Comparison of ENCODE assay signal across 1 cellular context in the genomic region with DNA sequence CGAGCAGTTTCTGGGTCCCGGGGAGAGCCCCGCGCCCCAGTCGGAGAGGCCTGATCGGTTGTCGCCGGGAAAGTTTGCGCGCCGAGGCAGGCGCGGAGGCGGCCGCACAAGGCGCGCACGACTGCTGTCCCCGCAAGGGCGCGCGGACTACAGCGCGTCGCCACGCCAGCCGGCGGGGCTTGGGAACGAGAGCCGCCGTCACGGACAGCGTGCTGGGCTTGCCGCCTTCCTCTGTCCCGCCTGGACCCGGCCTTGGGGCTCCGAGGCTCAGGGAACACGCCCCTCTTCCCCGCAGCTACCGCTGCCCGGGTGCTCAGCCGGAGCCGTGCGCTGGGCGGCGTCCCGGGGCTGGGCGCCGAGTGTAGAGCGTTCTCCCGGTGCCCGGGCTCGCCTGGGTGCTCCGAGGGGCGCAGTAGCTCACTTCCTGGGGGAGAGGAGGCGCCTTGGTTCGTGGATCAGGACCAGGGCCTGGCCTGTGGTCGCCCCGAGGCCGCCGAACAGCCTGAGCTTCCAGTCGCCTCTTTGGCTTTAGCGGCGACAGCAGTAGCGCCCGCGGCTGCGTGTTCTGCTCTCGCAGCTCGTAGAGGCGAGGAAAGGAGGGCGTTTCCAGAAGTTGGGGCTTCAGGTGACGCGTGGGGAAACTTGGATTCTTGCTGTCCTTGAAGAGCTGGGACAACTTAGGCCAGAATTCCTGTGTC.
TF ChIP-seq lines count a peak whose summit lies in the region.

No MANE protein-coding gene starts in this region.

TF ChIP-seq in HepG2, 621 proteins besides CTCF, POLR2A, EP300 and RAD21 (continued from another document and continues in another):
- TF ChIP-seq, protein P1, sequence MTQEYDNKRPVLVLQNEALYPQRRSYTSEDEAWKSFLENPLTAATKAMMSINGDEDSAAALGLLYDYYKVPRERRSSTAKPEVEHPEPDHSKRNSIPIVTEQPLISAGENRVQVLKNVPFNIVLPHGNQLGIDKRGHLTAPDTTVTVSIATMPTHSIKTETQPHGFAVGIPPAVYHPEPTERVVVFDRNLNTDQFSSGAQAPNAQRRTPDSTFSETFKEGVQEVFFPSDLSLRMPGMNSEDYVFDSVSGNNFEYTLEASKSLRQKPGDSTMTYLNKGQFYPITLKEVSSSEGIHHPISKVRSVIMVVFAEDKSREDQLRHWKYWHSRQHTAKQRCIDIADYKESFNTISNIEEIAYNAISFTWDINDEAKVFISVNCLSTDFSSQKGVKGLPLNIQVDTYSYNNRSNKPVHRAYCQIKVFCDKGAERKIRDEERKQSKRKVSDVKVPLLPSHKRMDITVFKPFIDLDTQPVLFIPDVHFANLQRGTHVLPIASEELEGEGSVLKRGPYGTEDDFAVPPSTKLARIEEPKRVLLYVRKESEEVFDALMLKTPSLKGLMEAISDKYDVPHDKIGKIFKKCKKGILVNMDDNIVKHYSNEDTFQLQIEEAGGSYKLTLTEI (CRISPR knock-in tag; conservative IDR thresholded peaks at IDR 0.05) = no peak
- TF ChIP-seq JARID2 (CRISPR knock-in tag; IDR thresholded peaks at IDR 0.05; ENCODE audit: insufficient replicate concordance) (no peak), ZNF839 (CRISPR knock-in tag; IDR thresholded peaks at IDR 0.05; ENCODE audit: borderline replicate concordance) (no peak), NCOA2 (CRISPR knock-in tag; IDR thresholded peaks at IDR 0.05) (no peak), ZNF20 (CRISPR knock-in tag; IDR thresholded peaks at IDR 0.05) (no peak), IRF2 (CRISPR knock-in tag; IDR thresholded peaks at IDR 0.05) (no peak), NCOR1 (IDR thresholded peaks at IDR 0.05; ENCODE audit: borderline replicate concordance, low read length) (no peak), RBFOX2 (IDR thresholded peaks at IDR 0.05; ENCODE audit: low read depth, low read length) (peak; percentile 51; the same call in 1 of the 2 replicates), SP4 (CRISPR knock-in tag; IDR thresholded peaks at IDR 0.05) (no peak), MED8 (CRISPR knock-in tag; IDR thresholded peaks at IDR 0.05; ENCODE audit: insufficient replicate concordance) (peak; percentile 31), ZNF484 (CRISPR knock-in tag; IDR thresholded peaks at IDR 0.05; ENCODE audit: borderline replicate concordance, low read depth) (no peak), RARA (CRISPR knock-in tag; IDR thresholded peaks at IDR 0.05) (no peak)
- TF ChIP-seq, protein P2, sequence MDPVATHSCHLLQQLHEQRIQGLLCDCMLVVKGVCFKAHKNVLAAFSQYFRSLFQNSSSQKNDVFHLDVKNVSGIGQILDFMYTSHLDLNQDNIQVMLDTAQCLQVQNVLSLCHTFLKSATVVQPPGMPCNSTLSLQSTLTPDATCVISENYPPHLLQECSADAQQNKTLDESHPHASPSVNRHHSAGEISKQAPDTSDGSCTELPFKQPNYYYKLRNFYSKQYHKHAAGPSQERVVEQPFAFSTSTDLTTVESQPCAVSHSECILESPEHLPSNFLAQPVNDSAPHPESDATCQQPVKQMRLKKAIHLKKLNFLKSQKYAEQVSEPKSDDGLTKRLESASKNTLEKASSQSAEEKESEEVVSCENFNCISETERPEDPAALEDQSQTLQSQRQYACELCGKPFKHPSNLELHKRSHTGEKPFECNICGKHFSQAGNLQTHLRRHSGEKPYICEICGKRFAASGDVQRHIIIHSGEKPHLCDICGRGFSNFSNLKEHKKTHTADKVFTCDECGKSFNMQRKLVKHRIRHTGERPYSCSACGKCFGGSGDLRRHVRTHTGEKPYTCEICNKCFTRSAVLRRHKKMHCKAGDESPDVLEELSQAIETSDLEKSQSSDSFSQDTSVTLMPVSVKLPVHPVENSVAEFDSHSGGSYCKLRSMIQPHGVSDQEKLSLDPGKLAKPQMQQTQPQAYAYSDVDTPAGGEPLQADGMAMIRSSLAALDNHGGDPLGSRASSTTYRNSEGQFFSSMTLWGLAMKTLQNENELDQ (CRISPR knock-in tag; IDR thresholded peaks at IDR 0.05; ENCODE audit: borderline replicate concordance) = no peak
- TF ChIP-seq, protein P3, sequence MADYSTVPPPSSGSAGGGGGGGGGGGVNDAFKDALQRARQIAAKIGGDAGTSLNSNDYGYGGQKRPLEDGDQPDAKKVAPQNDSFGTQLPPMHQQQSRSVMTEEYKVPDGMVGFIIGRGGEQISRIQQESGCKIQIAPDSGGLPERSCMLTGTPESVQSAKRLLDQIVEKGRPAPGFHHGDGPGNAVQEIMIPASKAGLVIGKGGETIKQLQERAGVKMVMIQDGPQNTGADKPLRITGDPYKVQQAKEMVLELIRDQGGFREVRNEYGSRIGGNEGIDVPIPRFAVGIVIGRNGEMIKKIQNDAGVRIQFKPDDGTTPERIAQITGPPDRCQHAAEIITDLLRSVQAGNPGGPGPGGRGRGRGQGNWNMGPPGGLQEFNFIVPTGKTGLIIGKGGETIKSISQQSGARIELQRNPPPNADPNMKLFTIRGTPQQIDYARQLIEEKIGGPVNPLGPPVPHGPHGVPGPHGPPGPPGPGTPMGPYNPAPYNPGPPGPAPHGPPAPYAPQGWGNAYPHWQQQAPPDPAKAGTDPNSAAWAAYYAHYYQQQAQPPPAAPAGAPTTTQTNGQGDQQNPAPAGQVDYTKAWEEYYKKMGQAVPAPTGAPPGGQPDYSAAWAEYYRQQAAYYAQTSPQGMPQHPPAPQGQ (CRISPR knock-in tag; IDR thresholded peaks at IDR 0.05; ENCODE audit: borderline replicate concordance) = no peak
- TF ChIP-seq, protein P4, sequence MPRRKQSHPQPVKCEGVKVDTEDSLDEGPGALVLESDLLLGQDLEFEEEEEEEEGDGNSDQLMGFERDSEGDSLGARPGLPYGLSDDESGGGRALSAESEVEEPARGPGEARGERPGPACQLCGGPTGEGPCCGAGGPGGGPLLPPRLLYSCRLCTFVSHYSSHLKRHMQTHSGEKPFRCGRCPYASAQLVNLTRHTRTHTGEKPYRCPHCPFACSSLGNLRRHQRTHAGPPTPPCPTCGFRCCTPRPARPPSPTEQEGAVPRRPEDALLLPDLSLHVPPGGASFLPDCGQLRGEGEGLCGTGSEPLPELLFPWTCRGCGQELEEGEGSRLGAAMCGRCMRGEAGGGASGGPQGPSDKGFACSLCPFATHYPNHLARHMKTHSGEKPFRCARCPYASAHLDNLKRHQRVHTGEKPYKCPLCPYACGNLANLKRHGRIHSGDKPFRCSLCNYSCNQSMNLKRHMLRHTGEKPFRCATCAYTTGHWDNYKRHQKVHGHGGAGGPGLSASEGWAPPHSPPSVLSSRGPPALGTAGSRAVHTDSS (CRISPR knock-in tag; conservative IDR thresholded peaks at IDR 0.05) = no peak
- TF ChIP-seq, protein P5, sequence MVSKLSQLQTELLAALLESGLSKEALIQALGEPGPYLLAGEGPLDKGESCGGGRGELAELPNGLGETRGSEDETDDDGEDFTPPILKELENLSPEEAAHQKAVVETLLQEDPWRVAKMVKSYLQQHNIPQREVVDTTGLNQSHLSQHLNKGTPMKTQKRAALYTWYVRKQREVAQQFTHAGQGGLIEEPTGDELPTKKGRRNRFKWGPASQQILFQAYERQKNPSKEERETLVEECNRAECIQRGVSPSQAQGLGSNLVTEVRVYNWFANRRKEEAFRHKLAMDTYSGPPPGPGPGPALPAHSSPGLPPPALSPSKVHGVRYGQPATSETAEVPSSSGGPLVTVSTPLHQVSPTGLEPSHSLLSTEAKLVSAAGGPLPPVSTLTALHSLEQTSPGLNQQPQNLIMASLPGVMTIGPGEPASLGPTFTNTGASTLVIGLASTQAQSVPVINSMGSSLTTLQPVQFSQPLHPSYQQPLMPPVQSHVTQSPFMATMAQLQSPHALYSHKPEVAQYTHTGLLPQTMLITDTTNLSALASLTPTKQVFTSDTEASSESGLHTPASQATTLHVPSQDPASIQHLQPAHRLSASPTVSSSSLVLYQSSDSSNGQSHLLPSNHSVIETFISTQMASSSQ (IDR thresholded peaks at IDR 0.05; ENCODE audit: low read depth) = no peak
- TF ChIP-seq, protein P5 (CRISPR knock-in tag; IDR thresholded peaks at IDR 0.05; ENCODE audit: borderline replicate concordance) = no peak
- TF ChIP-seq, protein P6, sequence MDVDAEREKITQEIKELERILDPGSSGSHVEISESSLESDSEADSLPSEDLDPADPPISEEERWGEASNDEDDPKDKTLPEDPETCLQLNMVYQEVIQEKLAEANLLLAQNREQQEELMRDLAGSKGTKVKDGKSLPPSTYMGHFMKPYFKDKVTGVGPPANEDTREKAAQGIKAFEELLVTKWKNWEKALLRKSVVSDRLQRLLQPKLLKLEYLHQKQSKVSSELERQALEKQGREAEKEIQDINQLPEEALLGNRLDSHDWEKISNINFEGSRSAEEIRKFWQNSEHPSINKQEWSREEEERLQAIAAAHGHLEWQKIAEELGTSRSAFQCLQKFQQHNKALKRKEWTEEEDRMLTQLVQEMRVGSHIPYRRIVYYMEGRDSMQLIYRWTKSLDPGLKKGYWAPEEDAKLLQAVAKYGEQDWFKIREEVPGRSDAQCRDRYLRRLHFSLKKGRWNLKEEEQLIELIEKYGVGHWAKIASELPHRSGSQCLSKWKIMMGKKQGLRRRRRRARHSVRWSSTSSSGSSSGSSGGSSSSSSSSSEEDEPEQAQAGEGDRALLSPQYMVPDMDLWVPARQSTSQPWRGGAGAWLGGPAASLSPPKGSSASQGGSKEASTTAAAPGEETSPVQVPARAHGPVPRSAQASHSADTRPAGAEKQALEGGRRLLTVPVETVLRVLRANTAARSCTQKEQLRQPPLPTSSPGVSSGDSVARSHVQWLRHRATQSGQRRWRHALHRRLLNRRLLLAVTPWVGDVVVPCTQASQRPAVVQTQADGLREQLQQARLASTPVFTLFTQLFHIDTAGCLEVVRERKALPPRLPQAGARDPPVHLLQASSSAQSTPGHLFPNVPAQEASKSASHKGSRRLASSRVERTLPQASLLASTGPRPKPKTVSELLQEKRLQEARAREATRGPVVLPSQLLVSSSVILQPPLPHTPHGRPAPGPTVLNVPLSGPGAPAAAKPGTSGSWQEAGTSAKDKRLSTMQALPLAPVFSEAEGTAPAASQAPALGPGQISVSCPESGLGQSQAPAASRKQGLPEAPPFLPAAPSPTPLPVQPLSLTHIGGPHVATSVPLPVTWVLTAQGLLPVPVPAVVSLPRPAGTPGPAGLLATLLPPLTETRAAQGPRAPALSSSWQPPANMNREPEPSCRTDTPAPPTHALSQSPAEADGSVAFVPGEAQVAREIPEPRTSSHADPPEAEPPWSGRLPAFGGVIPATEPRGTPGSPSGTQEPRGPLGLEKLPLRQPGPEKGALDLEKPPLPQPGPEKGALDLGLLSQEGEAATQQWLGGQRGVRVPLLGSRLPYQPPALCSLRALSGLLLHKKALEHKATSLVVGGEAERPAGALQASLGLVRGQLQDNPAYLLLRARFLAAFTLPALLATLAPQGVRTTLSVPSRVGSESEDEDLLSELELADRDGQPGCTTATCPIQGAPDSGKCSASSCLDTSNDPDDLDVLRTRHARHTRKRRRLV (CRISPR knock-in tag; IDR thresholded peaks at IDR 0.05) = no peak
- TF ChIP-seq, protein P7, sequence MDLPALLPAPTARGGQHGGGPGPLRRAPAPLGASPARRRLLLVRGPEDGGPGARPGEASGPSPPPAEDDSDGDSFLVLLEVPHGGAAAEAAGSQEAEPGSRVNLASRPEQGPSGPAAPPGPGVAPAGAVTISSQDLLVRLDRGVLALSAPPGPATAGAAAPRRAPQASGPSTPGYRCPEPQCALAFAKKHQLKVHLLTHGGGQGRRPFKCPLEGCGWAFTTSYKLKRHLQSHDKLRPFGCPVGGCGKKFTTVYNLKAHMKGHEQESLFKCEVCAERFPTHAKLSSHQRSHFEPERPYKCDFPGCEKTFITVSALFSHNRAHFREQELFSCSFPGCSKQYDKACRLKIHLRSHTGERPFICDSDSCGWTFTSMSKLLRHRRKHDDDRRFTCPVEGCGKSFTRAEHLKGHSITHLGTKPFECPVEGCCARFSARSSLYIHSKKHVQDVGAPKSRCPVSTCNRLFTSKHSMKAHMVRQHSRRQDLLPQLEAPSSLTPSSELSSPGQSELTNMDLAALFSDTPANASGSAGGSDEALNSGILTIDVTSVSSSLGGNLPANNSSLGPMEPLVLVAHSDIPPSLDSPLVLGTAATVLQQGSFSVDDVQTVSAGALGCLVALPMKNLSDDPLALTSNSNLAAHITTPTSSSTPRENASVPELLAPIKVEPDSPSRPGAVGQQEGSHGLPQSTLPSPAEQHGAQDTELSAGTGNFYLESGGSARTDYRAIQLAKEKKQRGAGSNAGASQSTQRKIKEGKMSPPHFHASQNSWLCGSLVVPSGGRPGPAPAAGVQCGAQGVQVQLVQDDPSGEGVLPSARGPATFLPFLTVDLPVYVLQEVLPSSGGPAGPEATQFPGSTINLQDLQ (CRISPR knock-in tag; IDR thresholded peaks at IDR 0.05) = 0 out of 2 replicates have a peak, but pooled peaks have one; percentile 55
- TF ChIP-seq, protein P8, sequence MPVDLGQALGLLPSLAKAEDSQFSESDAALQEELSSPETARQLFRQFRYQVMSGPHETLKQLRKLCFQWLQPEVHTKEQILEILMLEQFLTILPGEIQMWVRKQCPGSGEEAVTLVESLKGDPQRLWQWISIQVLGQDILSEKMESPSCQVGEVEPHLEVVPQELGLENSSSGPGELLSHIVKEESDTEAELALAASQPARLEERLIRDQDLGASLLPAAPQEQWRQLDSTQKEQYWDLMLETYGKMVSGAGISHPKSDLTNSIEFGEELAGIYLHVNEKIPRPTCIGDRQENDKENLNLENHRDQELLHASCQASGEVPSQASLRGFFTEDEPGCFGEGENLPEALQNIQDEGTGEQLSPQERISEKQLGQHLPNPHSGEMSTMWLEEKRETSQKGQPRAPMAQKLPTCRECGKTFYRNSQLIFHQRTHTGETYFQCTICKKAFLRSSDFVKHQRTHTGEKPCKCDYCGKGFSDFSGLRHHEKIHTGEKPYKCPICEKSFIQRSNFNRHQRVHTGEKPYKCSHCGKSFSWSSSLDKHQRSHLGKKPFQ (CRISPR knock-in tag; IDR thresholded peaks at IDR 0.05; ENCODE audit: insufficient replicate concordance) = peak; percentile 59
- TF ChIP-seq, protein P9, sequence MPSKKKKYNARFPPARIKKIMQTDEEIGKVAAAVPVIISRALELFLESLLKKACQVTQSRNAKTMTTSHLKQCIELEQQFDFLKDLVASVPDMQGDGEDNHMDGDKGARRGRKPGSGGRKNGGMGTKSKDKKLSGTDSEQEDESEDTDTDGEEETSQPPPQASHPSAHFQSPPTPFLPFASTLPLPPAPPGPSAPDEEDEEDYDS (CRISPR knock-in tag; IDR thresholded peaks at IDR 0.05) = no peak
